In genomic region chr7:11751315-11751714, GRCh38 we compare ENCODE assay signal across 22 cellular contexts.
"Had no signal": no experiment of that assay in that cellular context is flagged by ENCODE, and none has a peak within 500 bp of the region (broad histone marks: within the 10 kb centered on the region; RNA-seq: fewer than 3 reads in every experiment).

No MANE protein-coding gene starts in this region.

- DNase-seq: activated B cell treated with CpG ODN at 0.5 μM for 24 hours; activated CD4-positive, alpha-beta T cell treated with anti-CD3 and anti-CD28 coated beads for 1 hour; activated CD4-positive, alpha-beta T cell treated with anti-CD3 and anti-CD28 coated beads, Interleukin-2, amount 10 ng/mL, durations not matched to agents 24 days and 14 days; activated CD4-positive, alpha-beta T cell treated with anti-CD3 and anti-CD28 coated beads, Interleukin-2, amount 50 U/mL, for 48 hours; activated CD8-positive, alpha-beta memory T cell treated with anti-CD3 and anti-CD28 coated beads, Interleukin-2, amount 10 ng/mL, durations not matched to agents 7 days and 5 days; activated effector memory CD4-positive, alpha-beta T cell treated with Interleukin-2 at 50 U/mL for 16 hours; activated naive CD4-positive, alpha-beta T cell; activated T-cell treated with anti-CD3 and anti-CD28 coated beads, Interleukin-2, amount 50 U/mL, for 24 hours; aorta; central memory CD4-positive, alpha-beta T cell; Kasumi-1; NCI-H1092 treated with DMSO at 0.1 percent for 48 hours; NCI-H1436; NCI-H1694 treated with DMSO at 0.1 percent for 48 hours; NCI-H2029 treated with DMSO at 0.1 percent for 48 hours; NCI-H524; SIG-M5; T-helper 17 cell; T-helper 9 cell had no signal

- ATAC-seq: activated CD8-positive, alpha-beta memory T cell treated with anti-CD3 and anti-CD28 coated beads, Interleukin-2, amount 10 ng/mL, durations not matched to agents 7 days and 5 days; T-helper 17 cell had no signal

- H3K27me3 ChIP-seq: breast epithelium had no signal

- H3K4me1 ChIP-seq: breast epithelium had no signal

- H3K4me3 ChIP-seq: breast epithelium had no signal

- H3K27ac Mint-ChIP-seq: activated B cell treated with CpG ODN at 0.5 μM for 24 hours; activated CD4-positive, alpha-beta T cell treated with anti-CD3 and anti-CD28 coated beads, Interleukin-2, amount 10 ng/mL, durations not matched to agents 24 days and 14 days; activated CD8-positive, alpha-beta memory T cell treated with anti-CD3 and anti-CD28 coated beads, Interleukin-2, amount 10 ng/mL, durations not matched to agents 7 days and 5 days; activated naive CD4-positive, alpha-beta T cell treated with anti-CD3 and anti-CD28 coated beads, Interleukin-2, amount 50 U/mL, for 24 hours; activated T-cell treated with anti-CD3 and anti-CD28 coated beads, Interleukin-2, amount 50 U/mL, for 24 hours; activated T-helper 1 cell treated with anti-CD3 and anti-CD28 coated beads, Interleukin-12 subunit alpha, Interleukin-12 subunit beta, Interleukin-2, Interleukin-4 antibody, amounts not matched to agents 30 ng/mL and 10 ng/mL and 1 ng/mL, durations not matched to agents 14 hours and 24 hours and 36 hours; T-helper 17 cell had no signal

- H3K36me3 Mint-ChIP-seq: activated CD8-positive, alpha-beta memory T cell treated with anti-CD3 and anti-CD28 coated beads, Interleukin-2, amount 10 ng/mL, durations not matched to agents 7 days and 5 days; activated naive CD4-positive, alpha-beta T cell treated with anti-CD3 and anti-CD28 coated beads, Interleukin-2, amount 50 U/mL, for 24 hours had no signal

- H3K27me3 Mint-ChIP-seq: activated B cell treated with CpG ODN at 0.5 μM for 24 hours; activated CD4-positive, alpha-beta T cell treated with anti-CD3 and anti-CD28 coated beads, Interleukin-2, amount 10 ng/mL, durations not matched to agents 24 days and 14 days; activated CD8-positive, alpha-beta memory T cell treated with anti-CD3 and anti-CD28 coated beads, Interleukin-2, amount 10 ng/mL, durations not matched to agents 7 days and 5 days; activated naive CD4-positive, alpha-beta T cell treated with anti-CD3 and anti-CD28 coated beads, Interleukin-2, amount 50 U/mL, for 24 hours; activated T-cell treated with anti-CD3 and anti-CD28 coated beads, Interleukin-2, amount 50 U/mL, for 24 hours; T-helper 17 cell had no signal

- H3K36me3 ChIP-seq: breast epithelium had no signal

- H3K4me1 Mint-ChIP-seq: activated B cell treated with CpG ODN at 0.5 μM for 24 hours; activated CD4-positive, alpha-beta T cell treated with anti-CD3 and anti-CD28 coated beads, Interleukin-2, amount 10 ng/mL, durations not matched to agents 24 days and 14 days; activated CD8-positive, alpha-beta memory T cell treated with anti-CD3 and anti-CD28 coated beads, Interleukin-2, amount 10 ng/mL, durations not matched to agents 7 days and 5 days; activated naive CD4-positive, alpha-beta T cell treated with anti-CD3 and anti-CD28 coated beads, Interleukin-2, amount 50 U/mL, for 24 hours; T-helper 17 cell had no signal

- H3K9me3 ChIP-seq: breast epithelium had no signal

- H3K9me3 Mint-ChIP-seq: activated B cell treated with CpG ODN at 0.5 μM for 24 hours; activated CD4-positive, alpha-beta T cell treated with anti-CD3 and anti-CD28 coated beads, Interleukin-2, amount 10 ng/mL, durations not matched to agents 24 days and 14 days; activated naive CD4-positive, alpha-beta T cell treated with anti-CD3 and anti-CD28 coated beads, Interleukin-2, amount 50 U/mL, for 24 hours; activated T-cell treated with anti-CD3 and anti-CD28 coated beads, Interleukin-2, amount 50 U/mL, for 24 hours; activated T-helper 1 cell treated with anti-CD3 and anti-CD28 coated beads, Interleukin-12 subunit alpha, Interleukin-12 subunit beta, Interleukin-2, Interleukin-4 antibody, amounts not matched to agents 30 ng/mL and 10 ng/mL and 1 ng/mL, durations not matched to agents 14 hours and 24 hours and 36 hours had no signal

- H3K4me3 Mint-ChIP-seq: activated B cell treated with CpG ODN at 0.5 μM for 24 hours; activated CD4-positive, alpha-beta T cell treated with anti-CD3 and anti-CD28 coated beads, Interleukin-2, amount 10 ng/mL, durations not matched to agents 24 days and 14 days; activated CD8-positive, alpha-beta memory T cell treated with anti-CD3 and anti-CD28 coated beads, Interleukin-2, amount 10 ng/mL, durations not matched to agents 7 days and 5 days; activated naive CD4-positive, alpha-beta T cell treated with anti-CD3 and anti-CD28 coated beads, Interleukin-2, amount 50 U/mL, for 24 hours; activated T-cell treated with anti-CD3 and anti-CD28 coated beads, Interleukin-2, amount 50 U/mL, for 24 hours; activated T-helper 1 cell treated with anti-CD3 and anti-CD28 coated beads, Interleukin-12 subunit alpha, Interleukin-12 subunit beta, Interleukin-2, Interleukin-4 antibody, amounts not matched to agents 30 ng/mL and 10 ng/mL and 1 ng/mL, durations not matched to agents 14 hours and 24 hours and 36 hours; T-helper 17 cell had no signal

- H3K27ac ChIP-seq: breast epithelium had no signal
